In genomic region chr10:28774051-28774995, GRCh38 we compare ENCODE assay signal across 1 cellular context.
TF ChIP-seq lines count a peak whose summit lies in the region.

No MANE protein-coding gene starts in this region.

TF ChIP-seq in HepG2, 621 proteins besides CTCF, POLR2A, EP300 and RAD21 (continued from another document and continues in another):
- TF ChIP-seq AHDC1 (CRISPR knock-in tag; IDR thresholded peaks at IDR 0.05; ENCODE audit: borderline replicate concordance): peak; percentile 74; the same call in 1 of the 2 replicates
- no peak for TF ChIP-seq NFKBIZ (CRISPR knock-in tag; IDR thresholded peaks at IDR 0.05)
- no peak for TF ChIP-seq PRDM10 (CRISPR knock-in tag; IDR thresholded peaks at IDR 0.05; ENCODE audit: low read depth)
- no peak for TF ChIP-seq ZMYM4 (CRISPR knock-in tag; IDR thresholded peaks at IDR 0.05)
- TF ChIP-seq SOX6 (IDR thresholded peaks at IDR 0.05): no peak
- TF ChIP-seq SOX6 (CRISPR knock-in tag; IDR thresholded peaks at IDR 0.05): peak; percentile 81
- TF ChIP-seq DRAP1 (CRISPR knock-in tag; IDR thresholded peaks at IDR 0.05): no peak
- no peak for TF ChIP-seq ZNF430 (CRISPR knock-in tag; IDR thresholded peaks at IDR 0.05)
- no peak for TF ChIP-seq CERS6 (CRISPR knock-in tag; IDR thresholded peaks at IDR 0.05)
- TF ChIP-seq PREB (CRISPR knock-in tag; IDR thresholded peaks at IDR 0.05): no peak
- TF ChIP-seq TP53 (CRISPR knock-in tag; conservative IDR thresholded peaks at IDR 0.05): 0 out of 2 replicates have a peak, but pooled peaks have one; percentile 26
- TF ChIP-seq NFATC3 (CRISPR knock-in tag; IDR thresholded peaks at IDR 0.05): no peak
- TF ChIP-seq SOX5 (CRISPR knock-in tag; IDR thresholded peaks at IDR 0.05; ENCODE audit: borderline replicate concordance): peak; percentile 73
- TF ChIP-seq NR2F6 (IDR thresholded peaks at IDR 0.05): peak; percentile 94
- peak; percentile 92 for TF ChIP-seq NR2F6 (CRISPR knock-in tag; IDR thresholded peaks at IDR 0.05)
- TF ChIP-seq PHF5A (CRISPR knock-in tag; IDR thresholded peaks at IDR 0.05; ENCODE audit: low read depth, unreplicated experiment): peak; percentile 52
- no peak for TF ChIP-seq ZNF747 (CRISPR knock-in tag; IDR thresholded peaks at IDR 0.05; ENCODE audit: borderline replicate concordance)
- no peak for TF ChIP-seq ZNF3 (CRISPR knock-in tag; IDR thresholded peaks at IDR 0.05)
- no peak for TF ChIP-seq ZNF512B (CRISPR knock-in tag; IDR thresholded peaks at IDR 0.05; ENCODE audit: borderline replicate concordance)
- TF ChIP-seq RORA (CRISPR knock-in tag; IDR thresholded peaks at IDR 0.05): 0 out of 2 replicates have a peak, but pooled peaks have one; percentile 59
- TF ChIP-seq ZBTB7B (CRISPR knock-in tag; IDR thresholded peaks at IDR 0.05): no peak
- TF ChIP-seq ZNF782 (CRISPR knock-in tag; IDR thresholded peaks at IDR 0.05; ENCODE audit: borderline replicate concordance): no peak
- TF ChIP-seq ZEB1 (IDR thresholded peaks at IDR 0.05; ENCODE audit: insufficient replicate concordance, low read depth): no peak
- TF ChIP-seq THAP11 (CRISPR knock-in tag; IDR thresholded peaks at IDR 0.05): peak; percentile 26; the same call in 1 of the 2 replicates
- no peak for TF ChIP-seq FOXC1 (CRISPR knock-in tag; IDR thresholded peaks at IDR 0.05; ENCODE audit: borderline replicate concordance)
- no peak for TF ChIP-seq POLR2AphosphoS2 (IDR thresholded peaks at IDR 0.05; ENCODE audit: low read depth, low read length)
- TF ChIP-seq MEF2D (CRISPR knock-in tag; IDR thresholded peaks at IDR 0.05): 0 out of 2 replicates have a peak, but pooled peaks have one; percentile 27
- no peak for TF ChIP-seq NRL (CRISPR knock-in tag; IDR thresholded peaks at IDR 0.05; ENCODE audit: borderline replicate concordance)
- TF ChIP-seq NFE2L2 (IDR thresholded peaks at IDR 0.05; ENCODE audit: low read length): no peak
- TF ChIP-seq ESRRA (CRISPR knock-in tag; IDR thresholded peaks at IDR 0.05; ENCODE audit: low read depth): no peak
- TF ChIP-seq TBX2 (CRISPR knock-in tag; IDR thresholded peaks at IDR 0.05; ENCODE audit: borderline replicate concordance): peak; percentile 50; the same call in 1 of the 2 replicates
- TF ChIP-seq PLRG1 (conservative IDR thresholded peaks at IDR 0.05): no peak
- TF ChIP-seq GATA4 (IDR thresholded peaks at IDR 0.05; ENCODE audit: borderline replicate concordance, low read depth): peak; percentile 78; the same call in 1 of the 2 replicates
- no peak for TF ChIP-seq ZKSCAN8 (CRISPR knock-in tag; IDR thresholded peaks at IDR 0.05; ENCODE audit: borderline replicate concordance)
- no peak for TF ChIP-seq MBNL3 (CRISPR knock-in tag; conservative IDR thresholded peaks at IDR 0.05)
- peak; percentile 50 for TF ChIP-seq MED1 (CRISPR knock-in tag; IDR thresholded peaks at IDR 0.05)
- TF ChIP-seq TRIM24 (CRISPR knock-in tag; IDR thresholded peaks at IDR 0.05): no peak
- no peak for TF ChIP-seq ZBTB25 (CRISPR knock-in tag; IDR thresholded peaks at IDR 0.05)
- no peak for TF ChIP-seq ZNF572 (CRISPR knock-in tag; IDR thresholded peaks at IDR 0.05)
- peak; percentile 45 for TF ChIP-seq KAT8 (CRISPR knock-in tag; IDR thresholded peaks at IDR 0.05)
- TF ChIP-seq RERE (CRISPR knock-in tag; IDR thresholded peaks at IDR 0.05; ENCODE audit: low read depth): peak; percentile 67; the same call in 1 of the 2 replicates
